ENCODE assay signal across 18 cellular contexts in genomic region chr17:2203818-2204217, GRCh38.
DNase-seq lines count a peak whose midpoint lies in the region; ATAC-seq, FAIRE-seq and TF ChIP-seq lines count a peak whose summit lies in the region.
"Had no signal": no experiment of that assay in that cellular context is flagged by ENCODE, and none has a peak within 500 bp of the region (broad histone marks: within the 10 kb centered on the region; RNA-seq: fewer than 3 reads in every experiment).

No MANE protein-coding gene starts in this region.

- H4K20me1 ChIP-seq in GM23338 (replicated peaks; ENCODE audit: insufficient read depth) (no peaks in the 10 kb centered on the region; the same call in 1 of the 2 replicates), K562 (replicated peaks; ENCODE audit: control insufficient read depth, insufficient read depth, low read length) (no peaks in the 10 kb centered on the region)

- H3F3A ChIP-seq in GM23338 (replicated peaks; ENCODE audit: low read depth), result no peaks in the 10 kb centered on the region

- CTCF ChIA-PET in K562 (lab: Yijun Ruan, JAX; ENCODE audit: low intra/inter-chr PET ratio), result no interaction called here

- TF ChIP-seq RAD21 in K562 (CRISPR knock-in tag; conservative IDR thresholded peaks at IDR 0.05 in 1 of 2, IDR thresholded peaks at IDR 0.05 in 1 of 2), result no peak

- in situ Hi-C loops in K562 (cut with MboI), result no loop called here

- H3K4me2 ChIP-seq in GM23338, result no peak overlapping the region
- H3K4me2 ChIP-seq in K562 (ENCODE audit: insufficient read depth, low read length), result no peak overlapping the region
- no peak overlapping the region for H3K4me2 ChIP-seq in trophoblast cell (ENCODE audit: low read length)

- no peak overlapping the region for H2AK5ac ChIP-seq in trophoblast cell (ENCODE audit: low read length)

- H2BK12ac ChIP-seq in trophoblast cell (ENCODE audit: low read length), result no peak overlapping the region

- 53% methylated on average over 3 of the region's 3 CpGs for WGBS in K562 (ENCODE audit: insufficient coverage, low coverage, missing lambda C conversion rate)
- whole genome bisulfite sequencing in psoas muscle, 3 donors, result 79 to 85% (median 84%) methylated on average over 3 of the region's 3 CpGs
- 86 to 89% methylated on average over 3 of the region's 3 CpGs for WGBS in lower leg skin, 2 donors
- no CpG with 5 or more reads among the region's 3 CpGs for WGBS in trophoblast cell (ENCODE audit: extremely low coverage, insufficient coverage, insufficient read length)

- H2AFZ ChIP-seq in GM23338 (no peak overlapping the region), K562 (ENCODE audit: low read depth, low read length) (no peak overlapping the region), trophoblast cell (ENCODE audit: insufficient read depth, low read length, poor library complexity) (no peak overlapping the region)

- ATAC-seq in left cardiac atrium, result no peak
- ATAC-seq in GM23338, result no peak
- ATAC-seq in K562, result no peak
- ATAC-seq in psoas muscle, result no peak

- H3K9me2 ChIP-seq in GM23338 (ENCODE audit: insufficient read depth), result no peaks in the 10 kb centered on the region

- TF ChIP-seq POLR2A in K562 (conservative IDR thresholded peaks at IDR 0.05) (no peak), lower leg skin (IDR thresholded peaks at IDR 0.05) (no peak)

- H3K9me3 Mint-ChIP-seq in GM23338, result no peaks in the 10 kb centered on the region
- H3K9me3 Mint-ChIP-seq: CD4-positive, alpha-beta memory T cell; H9 had no signal

- H3K79me2 ChIP-seq in GM23338 (replicated peaks; ENCODE audit: insufficient read depth), result no peaks in the 10 kb centered on the region; the same call in 1 of the 2 replicates
- no peaks in the 10 kb centered on the region for H3K79me2 ChIP-seq in K562 (ENCODE audit: control insufficient read depth, insufficient read depth, low read length)
- no peaks in the 10 kb centered on the region for H3K79me2 ChIP-seq in trophoblast cell (ENCODE audit: control insufficient read depth, insufficient read depth, low read length, poor library complexity)

- H3K14ac ChIP-seq in trophoblast cell (ENCODE audit: low read length), result no peak overlapping the region

- H3K4me3 Mint-ChIP-seq in GM23338, result no peak overlapping the region
- H3K4me3 Mint-ChIP-seq: B cell, H9 had no signal

- H3K27me3 ChIP-seq in left ventricle myocardium inferior (ENCODE audit: low read depth) (no peaks in the 10 kb centered on the region), GM23338 (ENCODE audit: insufficient read depth) (no peaks in the 10 kb centered on the region), K562 (ENCODE audit: control insufficient read depth in 2 of 2, insufficient read depth in 2 of 2, low read length in 2 of 2) (no peaks in the 10 kb centered on the region), psoas muscle (ENCODE audit: insufficient read depth in 3 of 3, low read length in 2 of 3) (no peaks in the 10 kb centered on the region), trophoblast cell (ENCODE audit: insufficient read depth, low read length) (no peaks in the 10 kb centered on the region)

- peaks cover 2% of the 10 kb centered on the region for H3K27me3 Mint-ChIP-seq in GM23338 (ENCODE audit: insufficient read depth, low read depth, poor library complexity)
- H3K27me3 Mint-ChIP-seq: B cell; CD4-positive, alpha-beta memory T cell had no signal

- no peak overlapping the region for H3K4me3 ChIP-seq in left ventricle myocardium inferior
- H3K4me3 ChIP-seq in GM23338, result no peak overlapping the region
- H3K4me3 ChIP-seq in K562, result no peak overlapping the region
- no peak overlapping the region for H3K4me3 ChIP-seq in psoas muscle
- H3K4me3 ChIP-seq in lower leg skin (ENCODE audit: low read depth, poor library complexity, severe bottlenecking), result no peak overlapping the region
- no peak overlapping the region for H3K4me3 ChIP-seq in trophoblast cell (ENCODE audit: low read depth, low read length)

- TF ChIP-seq CTCF in left ventricle myocardium inferior (IDR thresholded peaks at IDR 0.05; ENCODE audit: borderline replicate concordance) (no peak), GM23338 (conservative IDR thresholded peaks at IDR 0.05; ENCODE audit: low read depth in 2 of 2) (no peak), K562 (IDR thresholded peaks at IDR 0.05 in 2 of 3, conservative IDR thresholded peaks at IDR 0.05 in 1 of 3; ENCODE audit: insufficient read depth in 2 of 3, low read depth in 1 of 3, low read length in 3 of 3) (no peak), psoas muscle (IDR thresholded peaks at IDR 0.05) (no peak), lower leg skin (IDR thresholded peaks at IDR 0.05) (no peak)

- H3K4me1 Mint-ChIP-seq in GM23338, result peaks cover 4% of the 10 kb centered on the region; the same call in 2 of the 3 replicates
- H3K4me1 Mint-ChIP-seq: B cell had no signal

- POLR2A ChIA-PET in K562 (lab: Yijun Ruan, JAX), result interaction anchor here (1.3 kb wide), 1 partner anchor 17 kb away, joined by 3 read pairs; no protein-coding TSS in a partner anchor

- no peaks in the 10 kb centered on the region for H3K79me1 ChIP-seq in trophoblast cell (ENCODE audit: low read length)

- no peak overlapping the region for H3K23ac ChIP-seq in trophoblast cell (ENCODE audit: low read length)

- intact Hi-C loops in left ventricle myocardium inferior (cut with micrococcal nuclease) (no loop called here), left cardiac atrium (cut with DNase I) (no loop called here), K562 (cut with micrococcal nuclease) (no loop called here), psoas muscle (cut with DNase I) (no loop called here), lower leg skin (cut with DNase I; ENCODE audit: low total_unique reads) (no loop called here)

- no peaks in the 10 kb centered on the region for H3K9me1 ChIP-seq in K562 (ENCODE audit: control insufficient read depth, insufficient read depth, low read length)

- no peak overlapping the region for H3K9ac ChIP-seq in K562 (ENCODE audit: insufficient read depth in 1 of 2, low read depth in 2 of 2, low read length in 2 of 2)
- no peak overlapping the region for H3K9ac ChIP-seq in trophoblast cell (ENCODE audit: low read length)

- TF ChIP-seq EP300 in K562 (IDR thresholded peaks at IDR 0.05; ENCODE audit: low read length), result no peak

- no peak overlapping the region for H3K4ac ChIP-seq in trophoblast cell (ENCODE audit: low read depth, low read length)

- BruUV-seq in K562 (replicated peaks; lab: Mats Ljungman, UMichigan), result no TSS peak

- H3K9me3 ChIP-seq in left ventricle myocardium inferior (replicated peaks) (no peaks in the 10 kb centered on the region), K562 (replicated peaks; ENCODE audit: control insufficient read depth, insufficient read depth, low read depth, low read length) (no peaks in the 10 kb centered on the region), psoas muscle (no peaks in the 10 kb centered on the region), trophoblast cell (ENCODE audit: insufficient read depth, low read depth, low read length) (no peaks in the 10 kb centered on the region)

- no peak overlapping the region for H4K8ac ChIP-seq in trophoblast cell (ENCODE audit: low read depth, low read length)

- H3K36me3 ChIP-seq in left ventricle myocardium inferior, result no peaks in the 10 kb centered on the region
- H3K36me3 ChIP-seq in GM23338 (ENCODE audit: insufficient read depth), result no peaks in the 10 kb centered on the region
- peaks cover 5% of the 10 kb centered on the region; the same call in 2 of the 3 replicates for H3K36me3 ChIP-seq in K562 (ENCODE audit: control insufficient read depth, insufficient read depth, low read length)
- no peaks in the 10 kb centered on the region for H3K36me3 ChIP-seq in psoas muscle (ENCODE audit: insufficient read depth in 1 of 2, low read depth in 1 of 2)
- peaks cover 0 to 2% of the 10 kb centered on the region in 2 experiments for H3K36me3 ChIP-seq in trophoblast cell (ENCODE audit: control insufficient read depth in 1 of 2, insufficient read depth in 2 of 2, low read length in 2 of 2)

- H2BK120ac ChIP-seq in trophoblast cell (ENCODE audit: insufficient read depth, low read length, poor library complexity), result no peak overlapping the region

- no peak overlapping the region for H4K12ac ChIP-seq in trophoblast cell (ENCODE audit: low read depth, low read length)

- no peak overlapping the region for H4K91ac ChIP-seq in trophoblast cell (ENCODE audit: low read depth, low read length)

- H3K36me3 Mint-ChIP-seq in GM23338 (ENCODE audit: low read depth), result no peaks in the 10 kb centered on the region

- H3K27ac Mint-ChIP-seq in GM23338, result no peak overlapping the region
- H3K27ac Mint-ChIP-seq: B cell, H9 had no signal

- H3K27ac ChIP-seq in left ventricle myocardium inferior (replicated peaks), result peak overlapping the region; percentile 55
- 0 out of 2 replicates have a peak overlapping the region, but pooled peaks have one; percentile 26 for H3K27ac ChIP-seq in GM23338 (ENCODE audit: low read depth)
- H3K27ac ChIP-seq in K562 (ENCODE audit: extremely low read depth, low read depth, low read length), result no peak overlapping the region
- peak overlapping the region; percentile 13 for H3K27ac ChIP-seq in psoas muscle
- no peak overlapping the region for H3K27ac ChIP-seq in trophoblast cell (ENCODE audit: low read depth, low read length)

- H3K18ac ChIP-seq in trophoblast cell (ENCODE audit: low read length), result no peak overlapping the region

- no peak overlapping the region for H2BK5ac ChIP-seq in trophoblast cell (ENCODE audit: low read depth, low read length, poor library complexity)

- H3K4me1 ChIP-seq in left ventricle myocardium inferior (peaks cover 39% of the 10 kb centered on the region), GM23338 (ENCODE audit: insufficient read depth) (no peaks in the 10 kb centered on the region), K562 (replicated peaks in 1 of 2; ENCODE audit: control insufficient read depth in 2 of 2, insufficient read depth in 2 of 2, low read length in 2 of 2) (no peaks in the 10 kb centered on the region), psoas muscle (peaks cover 36% of the 10 kb centered on the region), trophoblast cell (ENCODE audit: control insufficient read depth in 1 of 2, insufficient read depth in 2 of 2, low read length in 2 of 2) (peaks cover 2 to 4% of the 10 kb centered on the region in 2 experiments)

- DNase-seq in left ventricle myocardium inferior (no peak), left cardiac atrium (no peak), GM23338 (ENCODE audit: low spot score) (no peak), K562 (ENCODE audit: extremely low read depth in 1 of 4, low spot score in 3 of 4) (no peak), psoas muscle (no peak), lower leg skin (ENCODE audit: low spot score in 2 of 2) (no peak), trophoblast cell (no peak), AG08396 (ENCODE audit: low spot score) (no peak)
- DNase-seq: ACHN; CD4-positive, alpha-beta memory T cell; DMS79; EL; GOT3; H9 had no signal

- no peak for FAIRE-seq in K562 (lab: Jason Lieb, UNC)
- FAIRE-seq: G401.6, GM12891, HTR-8/SVneo had no signal

TF ChIP-seq in GM23338, 12 proteins besides CTCF, POLR2A, EP300 and RAD21 (continues in another document):
- TF ChIP-seq POLR2AphosphoS5 (IDR thresholded peaks at IDR 0.05; ENCODE audit: low read depth), result no peak
- TF ChIP-seq STAT1 (IDR thresholded peaks at IDR 0.05; ENCODE audit: unreplicated experiment), result no peak

TF ChIP-seq in K562, 482 proteins besides CTCF, POLR2A, EP300 and RAD21:
- TF ChIP-seq GABPB2 (CRISPR knock-in tag; conservative IDR thresholded peaks at IDR 0.05) (no peak), ZNF121 (CRISPR knock-in tag; conservative IDR thresholded peaks at IDR 0.05) (peak; percentile 73), MXI1 (IDR thresholded peaks at IDR 0.05; ENCODE audit: low read depth, low read length) (no peak)

Comparison
In these comparisons a context has a peak if more than half of its experiments do, and no peak if none do; other contexts are left out.
1. H3K27ac ChIP-seq: peak in left ventricle myocardium inferior (single experiment), GM23338 (single experiment) and psoas muscle (single experiment); none in K562 (single experiment) and trophoblast cell (single experiment).